Comparison of ENCODE assay signal across 10 cellular contexts in the genomic region with DNA sequence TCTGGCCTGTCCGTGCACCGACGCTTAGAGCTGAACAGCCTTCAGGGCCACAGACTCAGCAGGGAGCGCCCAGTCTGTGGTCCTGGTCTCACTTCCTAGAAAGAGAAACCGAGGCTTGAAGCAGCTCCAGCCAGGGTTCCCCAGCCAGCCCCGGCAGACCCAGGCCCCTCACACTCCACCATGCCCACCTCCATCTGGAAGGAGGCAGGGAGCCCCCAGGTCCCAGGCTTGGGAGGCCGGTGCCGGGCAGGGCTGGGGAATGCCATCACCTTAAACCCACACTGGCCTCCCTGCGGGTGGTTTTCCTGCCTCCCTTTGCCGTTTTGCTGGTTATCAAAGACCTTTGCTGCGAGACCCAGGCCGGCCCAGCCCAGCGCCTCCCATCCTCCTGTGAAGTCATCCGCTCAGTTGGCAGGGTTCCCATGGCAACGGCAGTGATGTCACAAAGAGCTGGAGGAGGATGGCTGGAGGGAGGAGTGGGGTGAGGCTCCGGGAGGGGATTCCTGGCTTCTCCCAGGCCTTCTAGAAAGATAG. TPM values are rescaled to one million over a fixed set of nuclear protein-coding genes. Genes with fewer than 3 reads are reported as not detected.
A peak's percentile ranks its signal among the peaks of the same experiment; 100 is the strongest.
DNase-seq lines count a peak whose midpoint lies in the region; ATAC-seq, FAIRE-seq and TF ChIP-seq lines count a peak whose summit lies in the region.
"Had no signal": no experiment of that assay in that cellular context is flagged by ENCODE, and none has a peak within 500 bp of the region (broad histone marks: within the 10 kb centered on the region; RNA-seq: fewer than 3 reads in every experiment).

No MANE protein-coding gene starts in this region.

- H3K27me3 ChIP-seq in heart left ventricle (no peaks in the 10 kb centered on the region), esophagus squamous epithelium (peaks cover 0 to 59% (median 0%) of the 10 kb centered on the region in 4 donors)

- H3K27ac ChIP-seq in heart left ventricle (peak overlapping the region in 2 of 12 donors; percentile 22 to 44), esophagus squamous epithelium (no peak overlapping the region)

- H3K36me3 ChIP-seq in heart left ventricle (peaks cover 0 to under 1% (median 0%) of the 10 kb centered on the region in 9 donors), esophagus squamous epithelium (no peaks in the 10 kb centered on the region)

- TF ChIP-seq POLR2A in heart left ventricle (IDR thresholded peaks at IDR 0.05) (no peak), GM12892 (IDR thresholded peaks at IDR 0.05; ENCODE audit: low read depth, low read length) (no peak), esophagus squamous epithelium (IDR thresholded peaks at IDR 0.05) (no peak)

- 52 to 58% (median 54%) methylated on average over 10 to 16 of the region's 16 CpGs for WGBS in heart left ventricle, 4 donors
- WGBS in esophagus squamous epithelium, 2 donors, result 0 to 67% methylated on average over 1 to 10 of the region's 16 CpGs

- H3K4me3 ChIP-seq in heart left ventricle (no peak overlapping the region), esophagus squamous epithelium (no peak overlapping the region)

- FAIRE-seq in GM12892 (lab: Jason Lieb, UNC), result no peak
- FAIRE-seq: A204.1 had no signal

- DNase-seq in DMS79 treated with DMSO at 0.1 percent for 48 hours (lab: John Stamatoyannopoulos, UW) (peak; percentile 8), DMS79 (lab: John Stamatoyannopoulos, UW) (no peak), SHP77 (lab: John Stamatoyannopoulos, UW) (peak; percentile 75 to 81), heart left ventricle (peak in 3 of 5 donors; percentile 25 to 58 (median 38)), sciatic nerve (ENCODE audit: low spot score) (peak; percentile 57), CD1c-positive myeloid dendritic cell (ENCODE audit: extremely low spot score) (no peak), GM12892 (ENCODE audit: insufficient read length) (no peak), esophagus squamous epithelium (lab: John Stamatoyannopoulos, UW) (no peak)
- DNase-seq: KG1 had no signal

- no peak for ATAC-seq in heart left ventricle
- ATAC-seq in sciatic nerve, result no peak

- intact Hi-C loops in heart left ventricle (cut with DNase I) (no loop called here), sciatic nerve (cut with DNase I) (no loop called here), esophagus squamous epithelium (cut with DNase I) (no loop called here)

- H3K9me3 ChIP-seq in heart left ventricle, result no peaks in the 10 kb centered on the region
- no peaks in the 10 kb centered on the region for H3K9me3 ChIP-seq in esophagus squamous epithelium

- H3K4me1 ChIP-seq in heart left ventricle, result peaks cover 0 to 40% (median 7%) of the 10 kb centered on the region in 12 donors
- peaks cover 0 to 17% (median 5%) of the 10 kb centered on the region in 3 donors for H3K4me1 ChIP-seq in esophagus squamous epithelium

- TF ChIP-seq CTCF in heart left ventricle (IDR thresholded peaks at IDR 0.05) (no peak), esophagus squamous epithelium (IDR thresholded peaks at IDR 0.05) (no peak)

RNA-seq across cellular contexts. Expression of gene ELFN1, which starts 24.0 kb away (rescaled TPM):
- total RNA-seq in heart left ventricle (10 to 100 TPM in 1 of 9 donors, 1 to 10 TPM in 8; 3.8 to 18.6 (median 6.8) TPM), sciatic nerve (2.4 TPM), esophagus squamous epithelium (1 to 10 TPM in 1 of 4 donors, under 1 TPM in 3; 0.38 to 3.3 (median 0.48) TPM)
- polyA plus RNA-seq in heart left ventricle, result 1 to 10 TPM; 2.6 to 5.9 TPM
- 0.17 TPM for polyA plus RNA-seq in GM12892 (2012; ENCODE audit: missing spikeins)

Comparison
In these comparisons a context has a peak if more than half of its experiments do, and no peak if none do; other contexts are left out.
1. DNase-seq: peak in DMS79 treated with DMSO at 0.1 percent for 48 hours (single experiment), SHP77 (2 of 2), heart left ventricle (3 of 5) and sciatic nerve (single experiment); none in DMS79 (single experiment), CD1c-positive myeloid dendritic cell (single experiment), GM12892 (single experiment) and esophagus squamous epithelium (single experiment).